ENCODE assay signal across 8 cellular contexts in genomic region chr17:75896360-75897075, GRCh38. TPM values are rescaled to one million over a fixed set of nuclear protein-coding genes. Genes with fewer than 3 reads are reported as not detected.
DNase-seq lines count a peak whose midpoint lies in the region; ATAC-seq lines count a peak whose summit lies in the region.

Gene TRIM65 (minus strand): TSS chr17:75896951. CDS start chr17:75896937, 14 bp downstream.

- ATAC-seq in HG02852 (IDR thresholded peaks at IDR 0.05; ENCODE audit: unreplicated experiment): peak; percentile 73

- peak; percentile 50 for DNase-seq in NCI-H2029 (lab: John Stamatoyannopoulos, UW)
- no peak for DNase-seq in NCI-H2029 treated with DMSO at 0.1 percent for 48 hours (lab: John Stamatoyannopoulos, UW)
- peak; percentile 89 for DNase-seq in NCI-H2196 (lab: John Stamatoyannopoulos, UW; ENCODE audit: unreplicated experiment)
- peak; percentile 81 for DNase-seq in activated CD4-positive, CD25-positive, alpha-beta regulatory T cell treated with anti-CD3 and anti-CD28 coated beads, Interleukin-2, amount 50 U/mL, for 72 hours
- peak; percentile 91 for DNase-seq in cerebellum (ENCODE audit: low spot score)
- DNase-seq in kidney tubule cell (ENCODE audit: low spot score): peak; percentile 87
- DNase-seq in stimulated activated CD4-positive, alpha-beta T cell treated with anti-CD3 and anti-CD28 coated beads, Interleukin-1b, Interleukin-23, amount 100 ng/mL, for 24 hours (ENCODE audit: low read depth in 4 of 4, low spot score in 1 of 4): peak in 3 of 4 experiments; percentile 66 to 71 (median 71)

RNA-seq across cellular contexts. Expression of gene TRIM65, which starts in this region (rescaled TPM):
- total RNA-seq in cerebellum: 8.1 TPM
